In genomic region chr1:200351826-200352549, GRCh38 we compare ENCODE assay signal across 8 cellular contexts. TPM values are rescaled to one million over a fixed set of nuclear protein-coding genes. Genes with fewer than 3 reads are reported as not detected.
DNase-seq lines count a peak whose midpoint lies in the region; ATAC-seq, FAIRE-seq and TF ChIP-seq lines count a peak whose summit lies in the region.

No MANE protein-coding gene starts in this region.

- peaks cover 1% of the 10 kb centered on the region for H3K36me3 Mint-ChIP-seq in IgD-negative memory B cell
- H3K36me3 Mint-ChIP-seq in activated naive CD8-positive, alpha-beta T cell treated with anti-CD3 and anti-CD28 coated beads, Interleukin-2, amount 50 U/mL, for 24 hours (ENCODE audit: low read depth), result no peaks in the 10 kb centered on the region

- H3K4me1 ChIP-seq in mucosa of descending colon (ENCODE audit: low read depth) (peaks cover 7% of the 10 kb centered on the region), HAP-1 (peaks cover 7% of the 10 kb centered on the region)

- H3K9me3 ChIP-seq in mucosa of descending colon, result no peaks in the 10 kb centered on the region
- no peaks in the 10 kb centered on the region for H3K9me3 ChIP-seq in HAP-1

- H3K4me3 ChIP-seq in mucosa of descending colon, result no peak overlapping the region
- no peak overlapping the region for H3K4me3 ChIP-seq in HAP-1

- no peaks in the 10 kb centered on the region for H3K27me3 ChIP-seq in HAP-1 (ENCODE audit: low read depth)

- H3K9me3 Mint-ChIP-seq in IgD-negative memory B cell, result no peaks in the 10 kb centered on the region
- no peaks in the 10 kb centered on the region for H3K9me3 Mint-ChIP-seq in activated naive CD8-positive, alpha-beta T cell treated with anti-CD3 and anti-CD28 coated beads, Interleukin-2, amount 50 U/mL, for 24 hours

- DNase-seq in AG08396 (ENCODE audit: low spot score) (peak; percentile 63), mucosa of descending colon (no peak), HAP-1 (ENCODE audit: low spot score in 2 of 2) (no peak), urothelium cell line (ENCODE audit: low spot score) (no peak)
- DNase-seq in activated naive CD8-positive, alpha-beta T cell treated with anti-CD3 and anti-CD28 coated beads, Interleukin-2, amount 50 U/mL, for 24 hours, result no peak
- no peak for DNase-seq in activated CD8-positive, alpha-beta memory T cell treated with anti-CD3 and anti-CD28 coated beads, Interleukin-2, amount 50 U/mL, for 48 hours

- H3K4me1 Mint-ChIP-seq in IgD-negative memory B cell, result peaks cover 16 to 25% (median 22%) of the 10 kb centered on the region in 3 donors
- H3K4me1 Mint-ChIP-seq in activated naive CD8-positive, alpha-beta T cell treated with anti-CD3 and anti-CD28 coated beads, Interleukin-2, amount 50 U/mL, for 24 hours, result peaks cover 39% of the 10 kb centered on the region

- H3K4me3 Mint-ChIP-seq in IgD-negative memory B cell, result peak overlapping the region in 3 of 4 donors; percentile 18 to 66 (median 22)
- H3K4me3 Mint-ChIP-seq in activated naive CD8-positive, alpha-beta T cell treated with anti-CD3 and anti-CD28 coated beads, Interleukin-2, amount 50 U/mL, for 24 hours, result peak overlapping the region; percentile 56

- no peaks in the 10 kb centered on the region for H3K27me3 Mint-ChIP-seq in IgD-negative memory B cell
- H3K27me3 Mint-ChIP-seq in activated naive CD8-positive, alpha-beta T cell treated with anti-CD3 and anti-CD28 coated beads, Interleukin-2, amount 50 U/mL, for 24 hours, result no peaks in the 10 kb centered on the region

- intact Hi-C loops in mucosa of descending colon (cut with DNase I, micrococcal nuclease), result no loop called here

- no peak for TF ChIP-seq CTCF in mucosa of descending colon (IDR thresholded peaks at IDR 0.05)

- H3K36me3 ChIP-seq in mucosa of descending colon (ENCODE audit: low read depth), result no peaks in the 10 kb centered on the region
- no peaks in the 10 kb centered on the region for H3K36me3 ChIP-seq in HAP-1 (replicated peaks)

- ATAC-seq in GM19035 (IDR thresholded peaks at IDR 0.05; ENCODE audit: unreplicated experiment), result peak; percentile 53
- peak; percentile 58 for ATAC-seq in activated naive CD8-positive, alpha-beta T cell treated with anti-CD3 and anti-CD28 coated beads, Interleukin-2, amount 50 U/mL, for 24 hours
- peak; percentile 64 for ATAC-seq in mucosa of descending colon

- H3K27ac Mint-ChIP-seq in IgD-negative memory B cell, result peak overlapping the region in 1 of 3 donors; percentile 37
- H3K27ac Mint-ChIP-seq in activated naive CD8-positive, alpha-beta T cell treated with anti-CD3 and anti-CD28 coated beads, Interleukin-2, amount 50 U/mL, for 24 hours, result peak overlapping the region; percentile 63

- no peak for FAIRE-seq in urothelium cell line (lab: Jason Lieb, UNC)

- in situ Hi-C loops in HAP-1 (cut with MboI; ENCODE audit: low sequenced_read_pairs), result no loop called here

RNA-seq across cellular contexts. Expression of gene ZNF281, which starts 57.8 kb away (rescaled TPM):
- polyA plus RNA-seq in IgD-negative memory B cell, result 30.9 TPM
- total RNA-seq in mucosa of descending colon, result 10 to 100 TPM in 1 of 3 donors, 1 to 10 TPM in 2; 8.4 to 12.3 (median 8.5) TPM
